8 cellular contexts compared by ENCODE assay signal in genomic region chr14:68794856-68795601, GRCh38. TPM values are rescaled to one million over a fixed set of nuclear protein-coding genes. Genes with fewer than 3 reads are reported as not detected.
A peak's percentile ranks its signal among the peaks of the same experiment; 100 is the strongest.
DNase-seq lines count a peak whose midpoint lies in the region; ATAC-seq and TF ChIP-seq lines count a peak whose summit lies in the region.

No MANE protein-coding gene starts in this region.

- H3K79me2 ChIP-seq in GM23248 (ENCODE audit: insufficient read depth): peaks cover 54% of the 10 kb centered on the region

- 0 out of 2 replicates have a peak overlapping the region, but pooled peaks have one; percentile 63 for H2AFZ ChIP-seq in GM23248

- peaks cover 53% of the 10 kb centered on the region for H3F3A ChIP-seq in GM23248 (ENCODE audit: insufficient read depth)

- 1% methylated on average over 23 to 37 of the region's 37 CpGs for WGBS in GM23248 (ENCODE audit: low coverage in 1 of 2, low lambda C conversion rate in 2 of 2, missing lambda C conversion rate in 2 of 2), 2 experiments
- WGBS in right lobe of liver (ENCODE audit: insufficient coverage, low coverage, low lambda C conversion rate, missing lambda C conversion rate): under 1% methylated on average over 22 of the region's 37 CpGs

- ATAC-seq in right lobe of liver (peak in 3 of 4 donors; percentile 0 to 2 (median 1)), HG03457 (IDR thresholded peaks at IDR 0.05; ENCODE audit: unreplicated experiment) (no peak), GM21360 (IDR thresholded peaks at IDR 0.05; ENCODE audit: unreplicated experiment) (no peak)
- no peak for ATAC-seq in stimulated activated naive B cell treated with anti-CD40 and anti-IgM and Interleukin-4, amounts not matched to agents 10 μg/mL and 1 μg/mL and 100 μg/mL, for 72 hours (replicated peaks)

- H3K27me3 ChIP-seq in GM23248 (replicated peaks; ENCODE audit: insufficient read depth) (no peaks in the 10 kb centered on the region), right lobe of liver (no peaks in the 10 kb centered on the region)

- intact Hi-C loops in right lobe of liver (cut with DNase I): no loop called here

- H3K4me1 ChIP-seq in GM23248 (ENCODE audit: insufficient read depth) (peaks cover 5% of the 10 kb centered on the region; the same call in 1 of the 2 replicates), right lobe of liver (peaks cover 0 to 6% (median 3%) of the 10 kb centered on the region in 4 donors)

- TF ChIP-seq CTCF in coronary artery (IDR thresholded peaks at IDR 0.05): no peak
- no peak for TF ChIP-seq CTCF in right lobe of liver (IDR thresholded peaks at IDR 0.05)

- H3K4me3 Mint-ChIP-seq in stimulated activated naive B cell treated with anti-CD40 and anti-IgM and Interleukin-4, amounts not matched to agents 10 μg/mL and 1 μg/mL and 100 μg/mL, for 72 hours: peak overlapping the region; percentile 96 to 99

- H4K20me1 ChIP-seq in GM23248 (ENCODE audit: insufficient read depth): peaks cover 13% of the 10 kb centered on the region; the same call in 1 of the 2 replicates

- H3K9me3 ChIP-seq in GM23248 (ENCODE audit: low read depth) (no peaks in the 10 kb centered on the region), right lobe of liver (no peaks in the 10 kb centered on the region)

- peak overlapping the region; percentile 99 for H3K9ac ChIP-seq in GM23248

- H3K27me3 Mint-ChIP-seq in stimulated activated naive B cell treated with anti-CD40 and anti-IgM and Interleukin-4, amounts not matched to agents 10 μg/mL and 1 μg/mL and 100 μg/mL, for 72 hours: no peaks in the 10 kb centered on the region

- H3K4me2 ChIP-seq in GM23248 (ENCODE audit: unreplicated experiment): peak overlapping the region; percentile 97

- H3K4me3 ChIP-seq in GM23248 (peak overlapping the region; percentile 80), coronary artery (peak overlapping the region; percentile 91), right lobe of liver (peak overlapping the region; percentile 90 to 95 (median 93))

- peaks cover 49 to 58% of the 10 kb centered on the region in 2 donors for H3K36me3 Mint-ChIP-seq in stimulated activated naive B cell treated with anti-CD40 and anti-IgM and Interleukin-4, amounts not matched to agents 10 μg/mL and 1 μg/mL and 100 μg/mL, for 72 hours

- DNase-seq in ACHN: peak; percentile 71
- DNase-seq in GM23248: peak; percentile 93
- peak in 3 of 5 experiments; percentile 22 to 63 (median 48) for DNase-seq in T-helper 2 cell
- peak; percentile 88 for DNase-seq in coronary artery (ENCODE audit: low spot score)
- DNase-seq in right lobe of liver: peak in 1 of 3 donors; percentile 70
- peak; percentile 57 for DNase-seq in stimulated activated naive B cell treated with anti-CD40 and anti-IgM and Interleukin-4, amounts not matched to agents 10 μg/mL and 1 μg/mL and 100 μg/mL, for 72 hours

- peak overlapping the region; percentile 100 for H3K27ac Mint-ChIP-seq in stimulated activated naive B cell treated with anti-CD40 and anti-IgM and Interleukin-4, amounts not matched to agents 10 μg/mL and 1 μg/mL and 100 μg/mL, for 72 hours

- peaks cover 0 to 3% of the 10 kb centered on the region in 2 donors for H3K9me3 Mint-ChIP-seq in stimulated activated naive B cell treated with anti-CD40 and anti-IgM and Interleukin-4, amounts not matched to agents 10 μg/mL and 1 μg/mL and 100 μg/mL, for 72 hours

- TF ChIP-seq POLR2A in right lobe of liver (IDR thresholded peaks at IDR 0.05): no peak

- H3K36me3 ChIP-seq in GM23248 (ENCODE audit: low read depth) (peaks cover 22% of the 10 kb centered on the region), right lobe of liver (peaks cover 0 to 23% (median 6%) of the 10 kb centered on the region in 4 donors)

- H3K27ac ChIP-seq in GM23248: peak overlapping the region; percentile 100
- H3K27ac ChIP-seq in coronary artery: peak overlapping the region; percentile 99 to 100
- peak overlapping the region; percentile 100 for H3K27ac ChIP-seq in right lobe of liver

- H3K9me2 ChIP-seq in GM23248 (ENCODE audit: insufficient read depth): no peaks in the 10 kb centered on the region

- in situ Hi-C loops in ACHN (cut with HindIII; ENCODE audit: low pct_ligation_motif_present, low pct_unique_long_range_greater_than_20kb, low sequenced_read_pairs): no loop called here
- in situ Hi-C loops in GM23248 (cut with MboI): no loop called here

- peaks cover 45 to 86% of the 10 kb centered on the region in 2 donors for H3K4me1 Mint-ChIP-seq in stimulated activated naive B cell treated with anti-CD40 and anti-IgM and Interleukin-4, amounts not matched to agents 10 μg/mL and 1 μg/mL and 100 μg/mL, for 72 hours

RNA-seq across cellular contexts. Expression of gene ZFP36L1, which starts 2.2 kb away (rescaled TPM):
- 88.0 and 92.9 TPM in 2 replicates for total RNA-seq in GM23248 (2014; rRNA removed; shearing (Covaris generic))
- 599 and 620 TPM in 2 replicates for polyA plus RNA-seq in GM23248 (2016; fragmentation: Nextera tagmentation; extraction: Ambion mirVana)
- total RNA-seq in right lobe of liver: 100 to 1,000 TPM; 109 to 298 (median 218) TPM

Comparison
In these comparisons a context has a peak if more than half of its experiments do, and no peak if none do; other contexts are left out.
1. ATAC-seq: peak in right lobe of liver (3 of 4); none in stimulated activated naive B cell treated with anti-CD40 and anti-IgM and Interleukin-4, amounts not matched to agents 10 μg/mL and 1 μg/mL and 100 μg/mL, for 72 hours (0 of 2), HG03457 (single experiment) and GM21360 (single experiment).
2. Peak in every context shown above with its lines, with median percentiles within 50 percentile points of each other: H3K27ac ChIP-seq and H3K4me3 ChIP-seq.